8 cellular contexts compared by ENCODE assay signal in genomic region chr2:60550984-60551240, GRCh38. TPM values are rescaled to one million over a fixed set of nuclear protein-coding genes. Genes with fewer than 3 reads are reported as not detected.
DNase-seq lines count a peak whose midpoint lies in the region; ATAC-seq and TF ChIP-seq lines count a peak whose summit lies in the region.

No MANE protein-coding gene starts in this region.

- peak overlapping the region in 9 of 11 experiments; percentile 88 to 98 (median 94); a peak in 18 of 22 replicates for H3K27ac ChIP-seq in BLaER1 treated with 17β-estradiol and CSF1 and Interleukin-3, amounts not matched to agents 10 nM and 100 nM
- no peak overlapping the region for H3K27ac ChIP-seq in coronary artery

- peaks cover 0 to 6% (median 1%) of the 10 kb centered on the region in 11 experiments; a peak in 10 of 22 replicates for H3K36me3 ChIP-seq in BLaER1 treated with 17β-estradiol and CSF1 and Interleukin-3, amounts not matched to agents 10 nM and 100 nM

- peaks cover 0 to 21% (median 0%) of the 10 kb centered on the region in 11 experiments; a peak in 6 of 22 replicates for H4K20me1 ChIP-seq in BLaER1 treated with 17β-estradiol and CSF1 and Interleukin-3, amounts not matched to agents 10 nM and 100 nM

- ATAC-seq in HG03039 (IDR thresholded peaks at IDR 0.05; ENCODE audit: unreplicated experiment) = no peak
- no peak for ATAC-seq in GM18870 (IDR thresholded peaks at IDR 0.05; ENCODE audit: unreplicated experiment)

- H3K4me2 ChIP-seq in BLaER1 treated with 17β-estradiol and CSF1 and Interleukin-3, amounts not matched to agents 10 nM and 100 nM = peak overlapping the region; percentile 83 to 98 (median 95)

- TF ChIP-seq CTCF in coronary artery (IDR thresholded peaks at IDR 0.05) (no peak), nephron progenitor cell (IDR thresholded peaks at IDR 0.05) (no peak)

- H3K36me3 Mint-ChIP-seq in nephron progenitor cell (ENCODE audit: low read depth) = no peaks in the 10 kb centered on the region

- H3K9ac ChIP-seq in BLaER1 treated with 17β-estradiol and CSF1 and Interleukin-3, amounts not matched to agents 10 nM and 100 nM = peak overlapping the region; percentile 78 to 99 (median 96); a peak in 21 of 22 replicates

- no peak for DNase-seq in Jurkat, Clone E6-1 (ENCODE audit: low read depth, low spot score)
- DNase-seq in coronary artery (ENCODE audit: low spot score) = no peak
- DNase-seq in nephron progenitor cell = no peak
- no peak for DNase-seq in amniotic stem cell (lab: John Stamatoyannopoulos, UW)
- no peak for DNase-seq in superior temporal gyrus (ENCODE audit: extremely low spot score)

- peak overlapping the region; percentile 72 to 95 (median 88) for H3K4me3 ChIP-seq in BLaER1 treated with 17β-estradiol and CSF1 and Interleukin-3, amounts not matched to agents 10 nM and 100 nM
- peak overlapping the region; percentile 87 for H3K4me3 ChIP-seq in Jurkat, Clone E6-1 (ENCODE audit: low read length)
- peak overlapping the region; percentile 77 for H3K4me3 ChIP-seq in coronary artery

- peaks cover 29% of the 10 kb centered on the region for H3K4me1 Mint-ChIP-seq in nephron progenitor cell

- H3K4me1 ChIP-seq in BLaER1 treated with 17β-estradiol and CSF1 and Interleukin-3, amounts not matched to agents 10 nM and 100 nM = peaks cover 25 to 33% (median 29%) of the 10 kb centered on the region in 10 experiments

- no peaks in the 10 kb centered on the region for H3K9me3 ChIP-seq in BLaER1 treated with 17β-estradiol and CSF1 and Interleukin-3, amounts not matched to agents 10 nM and 100 nM (replicated peaks in 1 of 11)

- H3K9me3 Mint-ChIP-seq in nephron progenitor cell = no peaks in the 10 kb centered on the region

- peak overlapping the region; percentile 92 for H3K4me3 Mint-ChIP-seq in nephron progenitor cell

- no peak overlapping the region for H3K27ac Mint-ChIP-seq in nephron progenitor cell

- no peaks in the 10 kb centered on the region for H3K27me3 ChIP-seq in BLaER1 treated with 17β-estradiol and CSF1 and Interleukin-3, amounts not matched to agents 10 nM and 100 nM

- H3K27me3 Mint-ChIP-seq in nephron progenitor cell (ENCODE audit: low read depth, poor library complexity) = peaks cover 51% of the 10 kb centered on the region

RNA-seq across cellular contexts. Expression of gene BCL11A, which starts 2.5 kb away (rescaled TPM):
- 21.1 TPM for polyA plus RNA-seq in Jurkat, Clone E6-1 (2012; ENCODE audit: insufficient read depth, insufficient read length)

Comparison
In these comparisons a context has a peak if more than half of its experiments do, and no peak if none do; other contexts are left out.
1. H3K27ac ChIP-seq: peak in BLaER1 treated with 17β-estradiol and CSF1 and Interleukin-3, amounts not matched to agents 10 nM and 100 nM (9 of 11); none in coronary artery (0 of 2).
2. Peak in every context shown above with its lines, with median percentiles within 50 percentile points of each other: H3K4me3 ChIP-seq.